ENCODE assay signal across 1 cellular context in genomic region chr14:66715313-66715712, GRCh38.
TF ChIP-seq lines count a peak whose summit lies in the region.

No MANE protein-coding gene starts in this region.

TF ChIP-seq in GM12878, 131 proteins besides CTCF, POLR2A, EP300 and RAD21:
- TF ChIP-seq PKNOX1 (IDR thresholded peaks at IDR 0.05) (peak; percentile 47; the same call in 1 of the 2 replicates), NBN (IDR thresholded peaks at IDR 0.05) (peak; percentile 81), RELB (IDR thresholded peaks at IDR 0.05; ENCODE audit: low read depth) (peak; percentile 43; the same call in 1 of the 2 replicates), ZBTB40 (IDR thresholded peaks at IDR 0.05; ENCODE audit: borderline replicate concordance) (peak; percentile 12; the same call in 1 of the 2 replicates), ATF7 (IDR thresholded peaks at IDR 0.05; ENCODE audit: low read depth) (peak; percentile 59), MLLT1 (IDR thresholded peaks at IDR 0.05) (peak; percentile 89), HDGF (IDR thresholded peaks at IDR 0.05) (0 out of 2 replicates have a peak, but pooled peaks have one; percentile 26)
